In the genomic region with DNA sequence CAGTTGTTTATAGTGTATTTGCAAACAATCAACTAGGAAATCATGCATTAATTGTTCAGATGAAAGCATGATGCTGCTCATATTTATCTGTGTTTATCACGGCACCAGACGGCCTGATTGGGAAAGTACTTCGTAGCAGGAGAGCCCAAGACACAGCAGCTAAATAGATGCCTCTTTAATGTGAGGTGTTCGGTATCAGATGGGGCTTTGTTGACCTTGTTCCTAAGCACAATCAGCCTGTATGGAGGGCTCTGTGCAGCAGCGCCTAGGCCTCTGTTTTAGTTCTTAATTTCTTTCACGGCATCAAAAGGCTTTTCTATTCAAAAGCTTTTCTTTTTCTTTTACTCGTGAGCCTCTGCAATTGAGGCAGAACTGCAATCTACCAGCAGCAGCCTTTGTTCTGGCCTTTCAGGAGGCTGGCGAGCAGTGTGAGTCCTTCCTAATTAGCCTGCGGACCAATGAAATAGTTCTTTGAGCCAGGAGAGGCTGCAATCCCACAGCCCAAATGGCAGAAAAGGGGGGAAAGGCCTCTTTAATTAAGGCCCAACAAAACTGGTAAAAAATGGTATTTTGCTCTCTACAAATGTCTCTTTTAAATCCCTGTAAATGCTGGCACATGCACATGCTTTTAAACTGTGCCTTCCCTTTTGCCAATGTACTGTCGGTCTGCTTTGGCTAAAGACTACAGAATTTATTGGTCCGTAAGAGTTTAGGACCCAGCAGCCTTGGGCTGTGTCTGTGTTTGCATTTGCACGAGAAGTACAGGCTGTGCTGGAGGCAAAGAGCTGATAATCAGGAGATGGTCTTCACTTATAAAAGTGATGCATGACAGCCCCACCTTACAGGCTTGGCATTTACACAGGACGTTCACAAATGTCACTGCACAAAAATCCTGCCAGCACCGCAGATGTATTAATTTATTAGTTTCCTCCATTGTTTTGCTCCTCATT, we compare ENCODE assay signal across 19 cellular contexts.
DNase-seq lines count a peak whose midpoint lies in the region; ATAC-seq and TF ChIP-seq lines count a peak whose summit lies in the region.
"Had no signal": no experiment of that assay in that cellular context is flagged by ENCODE, and none has a peak within 500 bp of the region (broad histone marks: within the 10 kb centered on the region; RNA-seq: fewer than 3 reads in every experiment).

No MANE protein-coding gene starts in this region.

- no peak overlapping the region for H3K4me2 ChIP-seq in GM23338

- H3K36me3 Mint-ChIP-seq in GM23338 (ENCODE audit: low read depth): no peaks in the 10 kb centered on the region
- H3K36me3 Mint-ChIP-seq in nephron progenitor cell (ENCODE audit: low read depth): no peaks in the 10 kb centered on the region
- H3K36me3 Mint-ChIP-seq: CD8-positive, alpha-beta memory T cell had no signal

- H3K79me2 ChIP-seq in GM23338 (replicated peaks; ENCODE audit: insufficient read depth): no peaks in the 10 kb centered on the region

- no peaks in the 10 kb centered on the region for H3K9me3 Mint-ChIP-seq in GM23338
- H3K9me3 Mint-ChIP-seq in nephron progenitor cell: no peaks in the 10 kb centered on the region
- H3K9me3 Mint-ChIP-seq: activated B cell treated with CpG ODN at 0.5 μM for 24 hours had no signal

- H3K4me1 Mint-ChIP-seq in GM23338: peaks cover 8% of the 10 kb centered on the region
- peaks cover 14% of the 10 kb centered on the region for H3K4me1 Mint-ChIP-seq in nephron progenitor cell
- H3K4me1 Mint-ChIP-seq: activated B cell treated with CpG ODN at 0.5 μM for 24 hours; CD8-positive, alpha-beta memory T cell had no signal

- H3K27me3 Mint-ChIP-seq in GM23338 (ENCODE audit: insufficient read depth, low read depth, poor library complexity) (peaks cover 1% of the 10 kb centered on the region), nephron progenitor cell (ENCODE audit: low read depth, poor library complexity) (no peaks in the 10 kb centered on the region)
- H3K27me3 Mint-ChIP-seq: activated B cell treated with CpG ODN at 0.5 μM for 24 hours; CD8-positive, alpha-beta memory T cell; natural killer cell treated with Interleukin-12 subunit alpha and Interleukin-12 subunit beta and Interleukin-15 and Interleukin-18, amount 100 ng/mL, for 72 hours had no signal

- TF ChIP-seq CTCF in GM23338 (conservative IDR thresholded peaks at IDR 0.05; ENCODE audit: low read depth in 2 of 2) (no peak), nephron progenitor cell (IDR thresholded peaks at IDR 0.05) (no peak)

- no peaks in the 10 kb centered on the region for H3K36me3 ChIP-seq in GM23338 (ENCODE audit: insufficient read depth)
- H3K36me3 ChIP-seq: ascending aorta had no signal

- H3K27me3 ChIP-seq in GM23338 (ENCODE audit: insufficient read depth): no peaks in the 10 kb centered on the region
- H3K27me3 ChIP-seq: ascending aorta had no signal

- no peaks in the 10 kb centered on the region for H4K20me1 ChIP-seq in GM23338 (replicated peaks; ENCODE audit: insufficient read depth)

- no peak overlapping the region for H3K4me3 ChIP-seq in GM23338
- H3K4me3 ChIP-seq: ascending aorta had no signal

- peak overlapping the region; percentile 70 for H2AFZ ChIP-seq in GM23338

- H3K27ac Mint-ChIP-seq in GM23338 (no peak overlapping the region), nephron progenitor cell (peak overlapping the region; percentile 54)
- H3K27ac Mint-ChIP-seq: activated B cell treated with CpG ODN at 0.5 μM for 24 hours; CD8-positive, alpha-beta memory T cell; natural killer cell treated with Interleukin-12 subunit alpha and Interleukin-12 subunit beta and Interleukin-15 and Interleukin-18, amount 100 ng/mL, for 72 hours had no signal

- peaks cover 8% of the 10 kb centered on the region; the same call in 1 of the 2 replicates for H3K4me1 ChIP-seq in GM23338 (ENCODE audit: insufficient read depth)

- H3F3A ChIP-seq in GM23338 (replicated peaks; ENCODE audit: low read depth): no peaks in the 10 kb centered on the region

- no peak overlapping the region for H3K4me3 Mint-ChIP-seq in GM23338
- H3K4me3 Mint-ChIP-seq in nephron progenitor cell: peak overlapping the region; percentile 33
- H3K4me3 Mint-ChIP-seq: activated B cell treated with CpG ODN at 0.5 μM for 24 hours; CD8-positive, alpha-beta memory T cell; natural killer cell treated with Interleukin-12 subunit alpha and Interleukin-12 subunit beta and Interleukin-15 and Interleukin-18, amount 100 ng/mL, for 72 hours had no signal

- H3K27ac ChIP-seq in GM23338 (ENCODE audit: low read depth): no peak overlapping the region
- H3K27ac ChIP-seq: ascending aorta had no signal

- ATAC-seq in GM23338: peak; percentile 91
- ATAC-seq in GM21786 (IDR thresholded peaks at IDR 0.05; ENCODE audit: unreplicated experiment): no peak
- ATAC-seq: esophagus mucosa; natural killer cell treated with Interleukin-12 subunit alpha and Interleukin-12 subunit beta and Interleukin-15 and Interleukin-18, amount 100 ng/mL, for 72 hours had no signal

- DNase-seq in GM23338 (ENCODE audit: low spot score) (peak; percentile 21), NCI-H2107 (lab: John Stamatoyannopoulos, UW) (peak; percentile 7), astrocyte of the hippocampus (ENCODE audit: low read depth, low spot score) (peak; percentile 39), nephron progenitor cell (no peak), AG08396 (ENCODE audit: low spot score) (no peak), NCI-H1417 treated with DMSO at 0.1 percent for 48 hours (lab: John Stamatoyannopoulos, UW) (no peak), D341Med (ENCODE audit: low spot score) (no peak)
- DNase-seq: activated B cell treated with CpG ODN at 0.5 μM for 24 hours; activated gamma-delta T cell treated with Interleukin-2 at 50 U/mL for 16 hours; CD8-positive, alpha-beta memory T cell; islet precursor cell; mammary epithelial cell; NCI-H2029 treated with DMSO at 0.1 percent for 48 hours; NK-92 treated with Interleukin-12 subunit alpha and Interleukin-12 subunit beta, amount 100 ng/mL, for 24 hours; stimulated activated CD4-positive, alpha-beta T cell treated with anti-CD3 and anti-CD28 coated beads, Interleukin-2, amount 100 ng/mL, for 24 hours had no signal

- H3K9me2 ChIP-seq in GM23338 (ENCODE audit: insufficient read depth): peaks cover 4% of the 10 kb centered on the region; the same call in 1 of the 2 replicates

TF ChIP-seq in GM23338, 12 proteins besides CTCF, POLR2A, EP300 and RAD21:
- TF ChIP-seq NANOG (IDR thresholded peaks at IDR 0.05; ENCODE audit: borderline replicate concordance) (no peak), EZH2 (IDR thresholded peaks at IDR 0.05; ENCODE audit: low read depth, unreplicated experiment) (no peak), POLR2AphosphoS5 (IDR thresholded peaks at IDR 0.05; ENCODE audit: low read depth) (no peak), STAT1 (IDR thresholded peaks at IDR 0.05; ENCODE audit: unreplicated experiment) (no peak)

Comparison
In these comparisons a context has a peak if more than half of its experiments do, and no peak if none do; other contexts are left out.
1. DNase-seq: peak in GM23338 (single experiment), NCI-H2107 (single experiment) and astrocyte of the hippocampus (single experiment); none in nephron progenitor cell (single experiment), AG08396 (single experiment), NCI-H1417 treated with DMSO at 0.1 percent for 48 hours (single experiment) and D341Med (single experiment).